In the genomic region with DNA sequence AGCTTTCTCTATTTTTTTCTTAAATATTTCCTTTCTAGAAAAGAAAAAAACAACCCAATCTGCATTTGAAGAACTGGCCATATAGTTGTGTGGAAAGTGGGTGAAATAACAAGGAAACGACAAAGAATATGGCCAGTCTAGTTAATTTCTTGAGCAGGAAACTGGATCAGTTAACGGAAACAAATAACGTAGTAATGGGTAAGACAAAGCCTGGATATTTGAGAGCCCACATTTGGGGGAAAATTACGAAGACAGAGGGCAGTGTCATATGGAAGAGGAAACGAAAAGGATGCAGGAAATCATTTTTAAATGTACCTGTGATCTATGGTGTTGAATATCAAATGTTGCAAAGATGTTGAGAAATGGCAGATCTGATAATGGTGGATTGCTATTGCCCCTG, we compare ENCODE assay signal across 2 cellular contexts.
TF ChIP-seq lines count a peak whose summit lies in the region.

No MANE protein-coding gene starts in this region.

TF ChIP-seq in IMR-90, 13 proteins besides CTCF, POLR2A, EP300 and RAD21:
- TF ChIP-seq, protein P1, sequence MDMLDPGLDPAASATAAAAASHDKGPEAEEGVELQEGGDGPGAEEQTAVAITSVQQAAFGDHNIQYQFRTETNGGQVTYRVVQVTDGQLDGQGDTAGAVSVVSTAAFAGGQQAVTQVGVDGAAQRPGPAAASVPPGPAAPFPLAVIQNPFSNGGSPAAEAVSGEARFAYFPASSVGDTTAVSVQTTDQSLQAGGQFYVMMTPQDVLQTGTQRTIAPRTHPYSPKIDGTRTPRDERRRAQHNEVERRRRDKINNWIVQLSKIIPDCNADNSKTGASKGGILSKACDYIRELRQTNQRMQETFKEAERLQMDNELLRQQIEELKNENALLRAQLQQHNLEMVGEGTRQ (IDR thresholded peaks at IDR 0.05; ENCODE audit: low read depth, low read length) = no peak
- TF ChIP-seq NFE2L2 (IDR thresholded peaks at IDR 0.05; ENCODE audit: low read depth, low read length) (no peak), RFX5 (IDR thresholded peaks at IDR 0.05; ENCODE audit: low read depth, low read length) (no peak), MAFK (IDR thresholded peaks at IDR 0.05; ENCODE audit: low read depth, low read length) (no peak), FOS (IDR thresholded peaks at IDR 0.05; ENCODE audit: low read depth, low read length) (no peak), MAZ (IDR thresholded peaks at IDR 0.05; ENCODE audit: borderline replicate concordance, low read depth, low read length) (no peak), RCOR1 (IDR thresholded peaks at IDR 0.05; ENCODE audit: insufficient replicate concordance, low read length) (no peak), SMC3 (IDR thresholded peaks at IDR 0.05; ENCODE audit: low read depth, low read length) (no peak), CHD1 (IDR thresholded peaks at IDR 0.05; ENCODE audit: low read depth, low read length) (no peak), BHLHE40 (IDR thresholded peaks at IDR 0.05; ENCODE audit: low read depth, low read length) (no peak), CEBPB (IDR thresholded peaks at IDR 0.05; ENCODE audit: low read depth, low read length) (no peak), MXI1 (IDR thresholded peaks at IDR 0.05; ENCODE audit: borderline replicate concordance, low read depth, low read length) (no peak)
- TF ChIP-seq, protein P2, sequence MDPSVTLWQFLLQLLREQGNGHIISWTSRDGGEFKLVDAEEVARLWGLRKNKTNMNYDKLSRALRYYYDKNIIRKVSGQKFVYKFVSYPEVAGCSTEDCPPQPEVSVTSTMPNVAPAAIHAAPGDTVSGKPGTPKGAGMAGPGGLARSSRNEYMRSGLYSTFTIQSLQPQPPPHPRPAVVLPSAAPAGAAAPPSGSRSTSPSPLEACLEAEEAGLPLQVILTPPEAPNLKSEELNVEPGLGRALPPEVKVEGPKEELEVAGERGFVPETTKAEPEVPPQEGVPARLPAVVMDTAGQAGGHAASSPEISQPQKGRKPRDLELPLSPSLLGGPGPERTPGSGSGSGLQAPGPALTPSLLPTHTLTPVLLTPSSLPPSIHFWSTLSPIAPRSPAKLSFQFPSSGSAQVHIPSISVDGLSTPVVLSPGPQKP (IDR thresholded peaks at IDR 0.05; ENCODE audit: borderline replicate concordance, low read depth, low read length) = no peak

TF ChIP-seq in K562, 482 proteins besides CTCF, POLR2A, EP300 and RAD21 (continues in another document):
- TF ChIP-seq, protein P3, sequence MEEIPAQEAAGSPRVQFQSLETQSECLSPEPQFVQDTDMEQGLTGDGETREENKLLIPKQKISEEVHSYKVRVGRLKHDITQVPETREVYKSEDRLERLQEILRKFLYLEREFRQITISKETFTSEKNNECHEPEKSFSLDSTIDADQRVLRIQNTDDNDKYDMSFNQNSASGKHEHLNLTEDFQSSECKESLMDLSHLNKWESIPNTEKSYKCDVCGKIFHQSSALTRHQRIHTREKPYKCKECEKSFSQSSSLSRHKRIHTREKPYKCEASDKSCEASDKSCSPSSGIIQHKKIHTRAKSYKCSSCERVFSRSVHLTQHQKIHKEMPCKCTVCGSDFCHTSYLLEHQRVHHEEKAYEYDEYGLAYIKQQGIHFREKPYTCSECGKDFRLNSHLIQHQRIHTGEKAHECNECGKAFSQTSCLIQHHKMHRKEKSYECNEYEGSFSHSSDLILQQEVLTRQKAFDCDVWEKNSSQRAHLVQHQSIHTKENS (CRISPR knock-in tag; IDR thresholded peaks at IDR 0.05) = no peak
- TF ChIP-seq NR4A1 (CRISPR knock-in tag; IDR thresholded peaks at IDR 0.05) (no peak), NR4A1 (tag; IDR thresholded peaks at IDR 0.05) (no peak), ETV1 (tag; conservative IDR thresholded peaks at IDR 0.05; ENCODE audit: low read depth) (0 out of 2 replicates have a peak, but pooled peaks have one; percentile 36), XRCC3 (IDR thresholded peaks at IDR 0.05) (no peak), ARNT (IDR thresholded peaks at IDR 0.05) (no peak), EHMT2 (IDR thresholded peaks at IDR 0.05) (no peak), SNRNP70 (optimal IDR thresholded peaks at IDR 0.05; ENCODE audit: low read depth, low read length) (no peak), SRSF9 (IDR thresholded peaks at IDR 0.05; ENCODE audit: borderline replicate concordance, low read depth, low read length) (no peak), SREBF1 (IDR thresholded peaks at IDR 0.05; ENCODE audit: borderline replicate concordance, low read depth, low read length) (no peak), HNRNPLL (IDR thresholded peaks at IDR 0.05; ENCODE audit: low read depth, low read length, poor library complexity, severe bottlenecking) (no peak), GTF2E2 (tag; IDR thresholded peaks at IDR 0.05) (no peak), ZNF766 (CRISPR knock-in tag; conservative IDR thresholded peaks at IDR 0.05) (peak; percentile 51; the same call in 1 of the 2 replicates), MXI1 (IDR thresholded peaks at IDR 0.05; ENCODE audit: low read depth, low read length) (no peak), NBN (IDR thresholded peaks at IDR 0.05; ENCODE audit: low read depth) (no peak), TSC22D4 (tag; IDR thresholded peaks at IDR 0.05) (no peak), NR1H2 (CRISPR knock-in tag; IDR thresholded peaks at IDR 0.05) (no peak), ZNF232 (CRISPR knock-in tag; IDR thresholded peaks at IDR 0.05) (no peak), SUPT5H (IDR thresholded peaks at IDR 0.05) (no peak), RFX1 (IDR thresholded peaks at IDR 0.05) (no peak), HMG20B (CRISPR knock-in tag; IDR thresholded peaks at IDR 0.05) (no peak), BRD9 (IDR thresholded peaks at IDR 0.05; ENCODE audit: low read depth, partially characterized antibody) (peak; percentile 28), ZNF79 (CRISPR knock-in tag; IDR thresholded peaks at IDR 0.05; ENCODE audit: low read depth) (no peak), MTF1 (CRISPR knock-in tag; IDR thresholded peaks at IDR 0.05; ENCODE audit: borderline replicate concordance) (no peak), JUN (IDR thresholded peaks at IDR 0.05; ENCODE audit: borderline replicate concordance, low read depth, low read length) (no peak), JUN (CRISPR knock-in tag; IDR thresholded peaks at IDR 0.05; ENCODE audit: borderline replicate concordance) (no peak), MCM2 (IDR thresholded peaks at IDR 0.05; ENCODE audit: low read depth) (no peak), ZNF445 (CRISPR knock-in tag; IDR thresholded peaks at IDR 0.05; ENCODE audit: low read depth) (no peak), ZNF764 (CRISPR knock-in tag; IDR thresholded peaks at IDR 0.05; ENCODE audit: low read depth) (no peak), YY1 (IDR thresholded peaks at IDR 0.05; ENCODE audit: borderline replicate concordance in 1 of 3, control insufficient read depth in 1 of 3, extremely low read depth in 1 of 3, insufficient read depth in 3 of 3, insufficient read length in 1 of 3, insufficient replicate concordance in 2 of 3, low read depth in 1 of 3, low read length in 2 of 3) (no peak), POLR2H (tag; IDR thresholded peaks at IDR 0.05; ENCODE audit: low read depth) (no peak), NCOA6 (IDR thresholded peaks at IDR 0.05) (no peak), NCOR1 (IDR thresholded peaks at IDR 0.05) (no peak)
- TF ChIP-seq, protein P4, sequence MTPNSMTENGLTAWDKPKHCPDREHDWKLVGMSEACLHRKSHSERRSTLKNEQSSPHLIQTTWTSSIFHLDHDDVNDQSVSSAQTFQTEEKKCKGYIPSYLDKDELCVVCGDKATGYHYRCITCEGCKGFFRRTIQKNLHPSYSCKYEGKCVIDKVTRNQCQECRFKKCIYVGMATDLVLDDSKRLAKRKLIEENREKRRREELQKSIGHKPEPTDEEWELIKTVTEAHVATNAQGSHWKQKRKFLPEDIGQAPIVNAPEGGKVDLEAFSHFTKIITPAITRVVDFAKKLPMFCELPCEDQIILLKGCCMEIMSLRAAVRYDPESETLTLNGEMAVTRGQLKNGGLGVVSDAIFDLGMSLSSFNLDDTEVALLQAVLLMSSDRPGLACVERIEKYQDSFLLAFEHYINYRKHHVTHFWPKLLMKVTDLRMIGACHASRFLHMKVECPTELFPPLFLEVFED (CRISPR knock-in tag; conservative IDR thresholded peaks at IDR 0.05) = no peak
- TF ChIP-seq, protein P5, sequence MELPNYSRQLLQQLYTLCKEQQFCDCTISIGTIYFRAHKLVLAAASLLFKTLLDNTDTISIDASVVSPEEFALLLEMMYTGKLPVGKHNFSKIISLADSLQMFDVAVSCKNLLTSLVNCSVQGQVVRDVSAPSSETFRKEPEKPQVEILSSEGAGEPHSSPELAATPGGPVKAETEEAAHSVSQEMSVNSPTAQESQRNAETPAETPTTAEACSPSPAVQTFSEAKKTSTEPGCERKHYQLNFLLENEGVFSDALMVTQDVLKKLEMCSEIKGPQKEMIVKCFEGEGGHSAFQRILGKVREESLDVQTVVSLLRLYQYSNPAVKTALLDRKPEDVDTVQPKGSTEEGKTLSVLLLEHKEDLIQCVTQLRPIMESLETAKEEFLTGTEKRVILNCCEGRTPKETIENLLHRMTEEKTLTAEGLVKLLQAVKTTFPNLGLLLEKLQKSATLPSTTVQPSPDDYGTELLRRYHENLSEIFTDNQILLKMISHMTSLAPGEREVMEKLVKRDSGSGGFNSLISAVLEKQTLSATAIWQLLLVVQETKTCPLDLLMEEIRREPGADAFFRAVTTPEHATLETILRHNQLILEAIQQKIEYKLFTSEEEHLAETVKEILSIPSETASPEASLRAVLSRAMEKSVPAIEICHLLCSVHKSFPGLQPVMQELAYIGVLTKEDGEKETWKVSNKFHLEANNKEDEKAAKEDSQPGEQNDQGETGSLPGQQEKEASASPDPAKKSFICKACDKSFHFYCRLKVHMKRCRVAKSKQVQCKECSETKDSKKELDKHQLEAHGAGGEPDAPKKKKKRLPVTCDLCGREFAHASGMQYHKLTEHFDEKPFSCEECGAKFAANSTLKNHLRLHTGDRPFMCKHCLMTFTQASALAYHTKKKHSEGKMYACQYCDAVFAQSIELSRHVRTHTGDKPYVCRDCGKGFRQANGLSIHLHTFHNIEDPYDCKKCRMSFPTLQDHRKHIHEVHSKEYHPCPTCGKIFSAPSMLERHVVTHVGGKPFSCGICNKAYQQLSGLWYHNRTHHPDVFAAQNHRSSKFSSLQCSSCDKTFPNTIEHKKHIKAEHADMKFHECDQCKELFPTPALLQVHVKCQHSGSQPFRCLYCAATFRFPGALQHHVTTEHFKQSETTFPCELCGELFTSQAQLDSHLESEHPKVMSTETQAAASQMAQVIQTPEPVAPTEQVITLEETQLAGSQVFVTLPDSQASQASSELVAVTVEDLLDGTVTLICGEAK (IDR thresholded peaks at IDR 0.05) = no peak
- TF ChIP-seq, protein P5 (CRISPR knock-in tag; IDR thresholded peaks at IDR 0.05) = no peak
- TF ChIP-seq, protein P6, sequence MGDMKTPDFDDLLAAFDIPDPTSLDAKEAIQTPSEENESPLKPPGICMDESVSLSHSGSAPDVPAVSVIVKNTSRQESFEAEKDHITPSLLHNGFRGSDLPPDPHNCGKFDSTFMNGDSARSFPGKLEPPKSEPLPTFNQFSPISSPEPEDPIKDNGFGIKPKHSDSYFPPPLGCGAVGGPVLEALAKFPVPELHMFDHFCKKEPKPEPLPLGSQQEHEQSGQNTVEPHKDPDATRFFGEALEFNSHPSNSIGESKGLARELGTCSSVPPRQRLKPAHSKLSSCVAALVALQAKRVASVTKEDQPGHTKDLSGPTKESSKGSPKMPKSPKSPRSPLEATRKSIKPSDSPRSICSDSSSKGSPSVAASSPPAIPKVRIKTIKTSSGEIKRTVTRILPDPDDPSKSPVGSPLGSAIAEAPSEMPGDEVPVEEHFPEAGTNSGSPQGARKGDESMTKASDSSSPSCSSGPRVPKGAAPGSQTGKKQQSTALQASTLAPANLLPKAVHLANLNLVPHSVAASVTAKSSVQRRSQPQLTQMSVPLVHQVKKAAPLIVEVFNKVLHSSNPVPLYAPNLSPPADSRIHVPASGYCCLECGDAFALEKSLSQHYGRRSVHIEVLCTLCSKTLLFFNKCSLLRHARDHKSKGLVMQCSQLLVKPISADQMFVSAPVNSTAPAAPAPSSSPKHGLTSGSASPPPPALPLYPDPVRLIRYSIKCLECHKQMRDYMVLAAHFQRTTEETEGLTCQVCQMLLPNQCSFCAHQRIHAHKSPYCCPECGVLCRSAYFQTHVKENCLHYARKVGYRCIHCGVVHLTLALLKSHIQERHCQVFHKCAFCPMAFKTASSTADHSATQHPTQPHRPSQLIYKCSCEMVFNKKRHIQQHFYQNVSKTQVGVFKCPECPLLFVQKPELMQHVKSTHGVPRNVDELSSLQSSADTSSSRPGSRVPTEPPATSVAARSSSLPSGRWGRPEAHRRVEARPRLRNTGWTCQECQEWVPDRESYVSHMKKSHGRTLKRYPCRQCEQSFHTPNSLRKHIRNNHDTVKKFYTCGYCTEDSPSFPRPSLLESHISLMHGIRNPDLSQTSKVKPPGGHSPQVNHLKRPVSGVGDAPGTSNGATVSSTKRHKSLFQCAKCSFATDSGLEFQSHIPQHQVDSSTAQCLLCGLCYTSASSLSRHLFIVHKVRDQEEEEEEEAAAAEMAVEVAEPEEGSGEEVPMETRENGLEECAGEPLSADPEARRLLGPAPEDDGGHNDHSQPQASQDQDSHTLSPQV (IDR thresholded peaks at IDR 0.05) = peak; percentile 50; the same call in 1 of the 2 replicates
- TF ChIP-seq, protein P7, sequence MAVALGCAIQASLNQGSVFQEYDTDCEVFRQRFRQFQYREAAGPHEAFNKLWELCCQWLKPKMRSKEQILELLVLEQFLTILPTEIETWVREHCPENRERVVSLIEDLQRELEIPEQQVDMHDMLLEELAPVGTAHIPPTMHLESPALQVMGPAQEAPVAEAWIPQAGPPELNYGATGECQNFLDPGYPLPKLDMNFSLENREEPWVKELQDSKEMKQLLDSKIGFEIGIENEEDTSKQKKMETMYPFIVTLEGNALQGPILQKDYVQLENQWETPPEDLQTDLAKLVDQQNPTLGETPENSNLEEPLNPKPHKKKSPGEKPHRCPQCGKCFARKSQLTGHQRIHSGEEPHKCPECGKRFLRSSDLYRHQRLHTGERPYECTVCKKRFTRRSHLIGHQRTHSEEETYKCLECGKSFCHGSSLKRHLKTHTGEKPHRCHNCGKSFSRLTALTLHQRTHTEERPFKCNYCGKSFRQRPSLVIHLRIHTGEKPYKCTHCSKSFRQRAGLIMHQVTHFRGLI (CRISPR knock-in tag; IDR thresholded peaks at IDR 0.05) = no peak
